1 cellular context compared by ENCODE assay signal in the genomic region with DNA sequence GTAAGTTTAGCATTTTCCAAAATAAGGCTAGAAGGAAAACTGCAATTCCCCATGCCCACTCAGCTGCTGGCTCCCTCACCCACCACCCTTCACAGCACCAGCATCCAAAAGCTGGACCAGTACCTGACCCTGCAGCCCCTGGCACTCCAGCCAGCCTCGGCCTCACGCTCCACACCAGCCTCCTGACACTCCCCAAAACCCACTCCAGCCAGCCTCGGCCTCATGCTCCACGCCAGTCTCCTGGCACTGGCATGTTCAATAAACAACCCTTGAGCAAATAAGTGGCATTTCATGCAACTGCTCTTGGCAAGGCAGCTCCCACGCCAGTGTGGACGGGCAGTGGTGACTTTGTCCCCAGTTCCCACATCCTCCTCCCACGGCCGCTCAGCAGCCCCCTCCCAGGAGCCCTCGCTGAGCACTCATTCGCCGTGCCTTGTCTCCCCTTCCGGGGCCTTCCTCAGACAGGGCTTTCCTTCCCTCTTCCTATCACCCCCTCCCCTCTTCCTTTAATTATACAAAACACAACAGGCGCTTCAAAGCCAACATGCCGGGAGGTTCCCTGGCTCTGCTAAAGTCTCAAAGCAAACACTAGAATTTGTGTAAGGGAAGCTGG.
TF ChIP-seq lines count a peak whose summit lies in the region.

No MANE protein-coding gene starts in this region.

TF ChIP-seq in HepG2, 621 proteins besides CTCF, POLR2A, EP300 and RAD21 (continued from another document):
- TF ChIP-seq, protein P1, sequence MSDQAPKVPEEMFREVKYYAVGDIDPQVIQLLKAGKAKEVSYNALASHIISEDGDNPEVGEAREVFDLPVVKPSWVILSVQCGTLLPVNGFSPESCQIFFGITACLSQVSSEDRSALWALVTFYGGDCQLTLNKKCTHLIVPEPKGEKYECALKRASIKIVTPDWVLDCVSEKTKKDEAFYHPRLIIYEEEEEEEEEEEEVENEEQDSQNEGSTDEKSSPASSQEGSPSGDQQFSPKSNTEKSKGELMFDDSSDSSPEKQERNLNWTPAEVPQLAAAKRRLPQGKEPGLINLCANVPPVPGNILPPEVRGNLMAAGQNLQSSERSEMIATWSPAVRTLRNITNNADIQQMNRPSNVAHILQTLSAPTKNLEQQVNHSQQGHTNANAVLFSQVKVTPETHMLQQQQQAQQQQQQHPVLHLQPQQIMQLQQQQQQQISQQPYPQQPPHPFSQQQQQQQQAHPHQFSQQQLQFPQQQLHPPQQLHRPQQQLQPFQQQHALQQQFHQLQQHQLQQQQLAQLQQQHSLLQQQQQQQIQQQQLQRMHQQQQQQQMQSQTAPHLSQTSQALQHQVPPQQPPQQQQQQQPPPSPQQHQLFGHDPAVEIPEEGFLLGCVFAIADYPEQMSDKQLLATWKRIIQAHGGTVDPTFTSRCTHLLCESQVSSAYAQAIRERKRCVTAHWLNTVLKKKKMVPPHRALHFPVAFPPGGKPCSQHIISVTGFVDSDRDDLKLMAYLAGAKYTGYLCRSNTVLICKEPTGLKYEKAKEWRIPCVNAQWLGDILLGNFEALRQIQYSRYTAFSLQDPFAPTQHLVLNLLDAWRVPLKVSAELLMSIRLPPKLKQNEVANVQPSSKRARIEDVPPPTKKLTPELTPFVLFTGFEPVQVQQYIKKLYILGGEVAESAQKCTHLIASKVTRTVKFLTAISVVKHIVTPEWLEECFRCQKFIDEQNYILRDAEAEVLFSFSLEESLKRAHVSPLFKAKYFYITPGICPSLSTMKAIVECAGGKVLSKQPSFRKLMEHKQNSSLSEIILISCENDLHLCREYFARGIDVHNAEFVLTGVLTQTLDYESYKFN (CRISPR knock-in tag; conservative IDR thresholded peaks at IDR 0.05), result peak; percentile 68
- TF ChIP-seq ZFP82 (CRISPR knock-in tag; IDR thresholded peaks at IDR 0.05; ENCODE audit: borderline replicate concordance), result no peak
- no peak for TF ChIP-seq SIN3A (IDR thresholded peaks at IDR 0.05; ENCODE audit: borderline replicate concordance, low read depth, low read length)
